In genomic region chr11:75563978-75564552, GRCh38 we compare ENCODE assay signal across 7 cellular contexts. TPM values are rescaled to one million over a fixed set of nuclear protein-coding genes. Genes with fewer than 3 reads are reported as not detected.
DNase-seq lines count a peak whose midpoint lies in the region.

No MANE protein-coding gene starts in this region.

- H3K9ac ChIP-seq in HUES64 (ENCODE audit: low read depth, low read length) (peak overlapping the region; percentile 99), skeletal muscle tissue (ENCODE audit: low read depth in 1 of 3, low read length in 3 of 3) (peak overlapping the region; percentile 98 to 99 (median 99))

- H3K9me3 ChIP-seq in HUES64 (ENCODE audit: insufficient read depth, low read depth, low read length) (no peaks in the 10 kb centered on the region), skeletal muscle tissue (ENCODE audit: control insufficient read depth in 3 of 3, low read length in 3 of 3) (no peaks in the 10 kb centered on the region)

- WGBS in HUES64, result 5% methylated on average over 9 of the region's 9 CpGs

- DNase-seq in amniotic stem cell (lab: John Stamatoyannopoulos, UW) (peak; percentile 88), NCI-H1694 (lab: John Stamatoyannopoulos, UW) (no peak), D341Med (ENCODE audit: low spot score) (no peak)
- DNase-seq in stimulated activated naive CD4-positive, alpha-beta T cell treated with Interleukin-2 at 50 U/mL for 16 hours (lab: John Stamatoyannopoulos, UW), result no peak

- H3K36me3 ChIP-seq in HUES64 (ENCODE audit: insufficient read depth, low read length) (peaks cover 48% of the 10 kb centered on the region), skeletal muscle tissue (ENCODE audit: control insufficient read depth in 3 of 3, insufficient read depth in 3 of 3, low read length in 3 of 3) (peaks cover 27 to 32% (median 31%) of the 10 kb centered on the region in 3 donors)

- H3K27ac ChIP-seq in HUES64 (ENCODE audit: low read depth, low read length) (peak overlapping the region; percentile 99), skeletal muscle tissue (ENCODE audit: low read depth, low read length) (peak overlapping the region; percentile 100)

- H3K4me1 ChIP-seq in HUES64 (ENCODE audit: insufficient read depth, low read length), result peaks cover 44% of the 10 kb centered on the region
- H3K4me1 ChIP-seq in skeletal muscle tissue (ENCODE audit: control insufficient read depth in 3 of 3, insufficient read depth in 3 of 3, low read length in 3 of 3), result peaks cover 60 to 82% (median 68%) of the 10 kb centered on the region in 3 donors

- no peaks in the 10 kb centered on the region for H3K27me3 ChIP-seq in HUES64 (ENCODE audit: insufficient read depth, low read length)
- no peaks in the 10 kb centered on the region for H3K27me3 ChIP-seq in skeletal muscle tissue (ENCODE audit: control insufficient read depth in 3 of 3, insufficient read depth in 3 of 3, low read length in 3 of 3)

- H3K4me3 ChIP-seq in HUES64 (ENCODE audit: low read length) (peak overlapping the region; percentile 92), iPS-11a (ENCODE audit: low read depth, low read length) (peak overlapping the region; percentile 89), skeletal muscle tissue (ENCODE audit: low read length in 3 of 3) (peak overlapping the region; percentile 96 to 98 (median 97))

RNA-seq across cellular contexts. Expression of gene SERPINH1, which starts 2.0 kb away (rescaled TPM):
- polyA plus RNA-seq in HUES64 (2013, experiment 1 of 2), result 358 TPM
- 392 TPM for polyA plus RNA-seq in HUES64 (2013, experiment 2 of 2)
- total RNA-seq in skeletal muscle tissue, result 237 TPM

RNA-seq across cellular contexts. Expression of gene GDPD5, which starts 38.3 kb away (rescaled TPM):
- 6.2 TPM for polyA plus RNA-seq in HUES64 (2013, experiment 1 of 2)
- polyA plus RNA-seq in HUES64 (2013, experiment 2 of 2), result 5.5 TPM
- 7.8 TPM for total RNA-seq in skeletal muscle tissue
